Comparison of ENCODE assay signal across 14 cellular contexts in genomic region chr6:106381871-106382270, GRCh38. TPM values are rescaled to one million over a fixed set of nuclear protein-coding genes. Genes with fewer than 3 reads are reported as not detected.
DNase-seq lines count a peak whose midpoint lies in the region; ATAC-seq and TF ChIP-seq lines count a peak whose summit lies in the region.
"Had no signal": no experiment of that assay in that cellular context is flagged by ENCODE, and none has a peak within 500 bp of the region (broad histone marks: within the 10 kb centered on the region; RNA-seq: fewer than 3 reads in every experiment).

No MANE protein-coding gene starts in this region.

- peaks cover 0 to 4% (median 0%) of the 10 kb centered on the region in 4 donors for H3K4me1 ChIP-seq in transverse colon
- H3K4me1 ChIP-seq: psoas muscle had no signal

- H3K4me1 Mint-ChIP-seq in activated CD8-positive, alpha-beta memory T cell treated with anti-CD3 and anti-CD28 coated beads, Interleukin-2, amount 10 ng/mL, durations not matched to agents 7 days and 5 days = peaks cover 12% of the 10 kb centered on the region
- H3K4me1 Mint-ChIP-seq in activated T-helper 2 cell treated with anti-CD3 and anti-CD28 coated beads, Interferon-gamma antibody, Interleukin-2, Interleukin-4, amounts not matched to agents 10 μg/mL and 5 μg/mL and 100 μg/mL, durations not matched to agents 14 hours and 24 hours and 36 hours (ENCODE audit: low read depth) = peaks cover 10% of the 10 kb centered on the region

- TF ChIP-seq CTCF in transverse colon (IDR thresholded peaks at IDR 0.05) = no peak

- ATAC-seq in activated CD8-positive, alpha-beta memory T cell treated with anti-CD3 and anti-CD28 coated beads, Interleukin-2, amount 10 ng/mL, durations not matched to agents 7 days and 5 days = no peak
- ATAC-seq in GM19324 (IDR thresholded peaks at IDR 0.05; ENCODE audit: low FRiP score, unreplicated experiment) = no peak
- ATAC-seq: psoas muscle had no signal

- H3K27ac ChIP-seq in epithelial cell of prostate (peak overlapping the region; percentile 99), transverse colon (no peak overlapping the region)
- H3K27ac ChIP-seq: psoas muscle had no signal

- no peaks in the 10 kb centered on the region for H3K36me3 Mint-ChIP-seq in activated CD8-positive, alpha-beta memory T cell treated with anti-CD3 and anti-CD28 coated beads, Interleukin-2, amount 10 ng/mL, durations not matched to agents 7 days and 5 days
- no peaks in the 10 kb centered on the region for H3K36me3 Mint-ChIP-seq in activated T-helper 2 cell treated with anti-CD3 and anti-CD28 coated beads, Interferon-gamma antibody, Interleukin-2, Interleukin-4, amounts not matched to agents 10 μg/mL and 5 μg/mL and 100 μg/mL, durations not matched to agents 14 hours and 24 hours and 36 hours (ENCODE audit: low read depth)

- intact Hi-C loops in transverse colon (cut with DNase I; ENCODE audit: low total_unique reads) = no loop called here
- intact Hi-C loops in activated T-helper 2 cell treated with anti-CD3 and anti-CD28 coated beads, Interferon-gamma antibody, Interleukin-2, Interleukin-4, amounts not matched to agents 10 μg/mL and 5 μg/mL and 100 μg/mL, durations not matched to agents 14 hours and 24 hours and 36 hours (cut with micrococcal nuclease) = no loop called here

- in situ Hi-C loops in transverse colon (cut with MboI; ENCODE audit: low pct_ligation_motif_present in 1 of 4, low pct_unique_long_range_greater_than_20kb in 1 of 4, low sequenced_read_pairs in 3 of 4) = no loop called here

- H3K27ac Mint-ChIP-seq in activated CD8-positive, alpha-beta memory T cell treated with anti-CD3 and anti-CD28 coated beads, Interleukin-2, amount 10 ng/mL, durations not matched to agents 7 days and 5 days = no peak overlapping the region
- no peak overlapping the region for H3K27ac Mint-ChIP-seq in activated T-helper 2 cell treated with anti-CD3 and anti-CD28 coated beads, Interferon-gamma antibody, Interleukin-2, Interleukin-4, amounts not matched to agents 10 μg/mL and 5 μg/mL and 100 μg/mL, durations not matched to agents 14 hours and 24 hours and 36 hours

- no peaks in the 10 kb centered on the region for H3K27me3 ChIP-seq in transverse colon

- CTCF ChIA-PET in activated CD8-positive, alpha-beta memory T cell treated with anti-CD3 and anti-CD28 coated beads, Interleukin-2, amount 10 ng/mL, durations not matched to agents 7 days and 5 days (lab: Charles Lee) = interaction anchor here (1.3 to 2.0 kb wide), 3 partner anchors 21 to 598 kb away, joined by 3 to 5 read pairs (median 4); partner anchors contain the start of gene CRYBG1

- H3K36me3 ChIP-seq in transverse colon = no peaks in the 10 kb centered on the region

- 24% methylated on average over 1 of the region's 1 CpG; no CpG with 5 or more reads in 1 of the 2 donors for WGBS in transverse colon (ENCODE audit: low coverage in 1 of 2), 2 donors

- no peaks in the 10 kb centered on the region for H3K9me3 Mint-ChIP-seq in activated CD8-positive, alpha-beta memory T cell treated with anti-CD3 and anti-CD28 coated beads, Interleukin-2, amount 10 ng/mL, durations not matched to agents 7 days and 5 days (ENCODE audit: low read depth)
- H3K9me3 Mint-ChIP-seq in activated T-helper 2 cell treated with anti-CD3 and anti-CD28 coated beads, Interferon-gamma antibody, Interleukin-2, Interleukin-4, amounts not matched to agents 10 μg/mL and 5 μg/mL and 100 μg/mL, durations not matched to agents 14 hours and 24 hours and 36 hours = no peaks in the 10 kb centered on the region

- H3K4me3 Mint-ChIP-seq in activated CD8-positive, alpha-beta memory T cell treated with anti-CD3 and anti-CD28 coated beads, Interleukin-2, amount 10 ng/mL, durations not matched to agents 7 days and 5 days = no peak overlapping the region
- no peak overlapping the region for H3K4me3 Mint-ChIP-seq in activated T-helper 2 cell treated with anti-CD3 and anti-CD28 coated beads, Interferon-gamma antibody, Interleukin-2, Interleukin-4, amounts not matched to agents 10 μg/mL and 5 μg/mL and 100 μg/mL, durations not matched to agents 14 hours and 24 hours and 36 hours (ENCODE audit: low read depth)

- peak; percentile 43 for DNase-seq in activated CD8-positive, alpha-beta memory T cell treated with anti-CD3 and anti-CD28 coated beads, Interleukin-2, amount 10 ng/mL, durations not matched to agents 7 days and 5 days
- DNase-seq in activated CD8-positive, alpha-beta memory T cell treated with anti-CD3 and anti-CD28 coated beads for 24 hours = no peak
- peak; percentile 73 for DNase-seq in NCI-H82 (lab: John Stamatoyannopoulos, UW)
- DNase-seq in epithelial cell of prostate (ENCODE audit: low read depth, low spot score) = peak; percentile 65
- peak; percentile 21 for DNase-seq in transverse colon
- DNase-seq in NCI-H2171 (lab: John Stamatoyannopoulos, UW) = no peak
- DNase-seq in activated T-helper 2 cell treated with anti-CD3 and anti-CD28 coated beads, Interferon-gamma antibody, Interleukin-2, Interleukin-4, amounts not matched to agents 10 μg/mL and 5 μg/mL and 100 μg/mL, durations not matched to agents 14 hours and 24 hours and 36 hours (ENCODE audit: low spot score) = no peak
- DNase-seq: activated CD4-positive, alpha-beta T cell treated with anti-CD3 and anti-CD28 coated beads for 4 hours; caudate nucleus; midbrain; NCI-H1694; psoas muscle; stimulated activated CD4-positive, alpha-beta T cell treated with anti-CD3 and anti-CD28 coated beads, Interleukin-2, amount 100 ng/mL, for 24 hours had no signal

- H3K4me3 ChIP-seq in transverse colon = no peak overlapping the region
- H3K4me3 ChIP-seq: psoas muscle had no signal

- TF ChIP-seq POLR2A in transverse colon (IDR thresholded peaks at IDR 0.05) = no peak

- peaks cover 4% of the 10 kb centered on the region for H3K27me3 Mint-ChIP-seq in activated CD8-positive, alpha-beta memory T cell treated with anti-CD3 and anti-CD28 coated beads, Interleukin-2, amount 10 ng/mL, durations not matched to agents 7 days and 5 days
- peaks cover 8% of the 10 kb centered on the region for H3K27me3 Mint-ChIP-seq in activated T-helper 2 cell treated with anti-CD3 and anti-CD28 coated beads, Interferon-gamma antibody, Interleukin-2, Interleukin-4, amounts not matched to agents 10 μg/mL and 5 μg/mL and 100 μg/mL, durations not matched to agents 14 hours and 24 hours and 36 hours (ENCODE audit: low read depth)

- H3K9me3 ChIP-seq in transverse colon = no peaks in the 10 kb centered on the region
- H3K9me3 ChIP-seq: psoas muscle had no signal

- no peak for TF ChIP-seq EP300 in transverse colon (IDR thresholded peaks at IDR 0.05; ENCODE audit: low read depth)

RNA-seq across cellular contexts. Expression of gene CRYBG1, which starts 21.4 kb away (rescaled TPM):
- total RNA-seq in activated CD8-positive, alpha-beta memory T cell treated with anti-CD3 and anti-CD28 coated beads, Interleukin-2, amount 10 ng/mL, durations not matched to agents 7 days and 5 days = 10 to 100 TPM; 44.1 to 62.7 TPM
- 100 to 1,000 TPM in 1 of 4 donors, 10 to 100 TPM in 3; 64.3 to 112 (median 70.2) TPM for total RNA-seq in transverse colon
- 27.5 and 27.6 TPM in 2 replicates for total RNA-seq in activated T-helper 2 cell treated with anti-CD3 and anti-CD28 coated beads, Interferon-gamma antibody, Interleukin-2, Interleukin-4, amounts not matched to agents 10 μg/mL and 5 μg/mL and 100 μg/mL, durations not matched to agents 14 hours and 24 hours and 36 hours

RNA-seq across cellular contexts. Expression of gene ATG5, which starts 56.3 kb away (rescaled TPM):
- 10 to 100 TPM; 42.6 to 43.0 TPM for total RNA-seq in activated CD8-positive, alpha-beta memory T cell treated with anti-CD3 and anti-CD28 coated beads, Interleukin-2, amount 10 ng/mL, durations not matched to agents 7 days and 5 days
- total RNA-seq in transverse colon = 10 to 100 TPM; 21.7 to 56.4 (median 44.9) TPM
- total RNA-seq in activated T-helper 2 cell treated with anti-CD3 and anti-CD28 coated beads, Interferon-gamma antibody, Interleukin-2, Interleukin-4, amounts not matched to agents 10 μg/mL and 5 μg/mL and 100 μg/mL, durations not matched to agents 14 hours and 24 hours and 36 hours = 33.1 and 34.7 TPM in 2 replicates

Comparison
In these comparisons a context has a peak if more than half of its experiments do, and no peak if none do; other contexts are left out.
1. DNase-seq: peak in activated CD8-positive, alpha-beta memory T cell treated with anti-CD3 and anti-CD28 coated beads, Interleukin-2, amount 10 ng/mL, durations not matched to agents 7 days and 5 days (single experiment), NCI-H82 (single experiment), epithelial cell of prostate (single experiment) and transverse colon (single experiment); none in activated CD8-positive, alpha-beta memory T cell treated with anti-CD3 and anti-CD28 coated beads for 24 hours (single experiment), NCI-H2171 (single experiment) and activated T-helper 2 cell treated with anti-CD3 and anti-CD28 coated beads, Interferon-gamma antibody, Interleukin-2, Interleukin-4, amounts not matched to agents 10 μg/mL and 5 μg/mL and 100 μg/mL, durations not matched to agents 14 hours and 24 hours and 36 hours (single experiment).